8 cellular contexts compared by ENCODE assay signal in the genomic region with DNA sequence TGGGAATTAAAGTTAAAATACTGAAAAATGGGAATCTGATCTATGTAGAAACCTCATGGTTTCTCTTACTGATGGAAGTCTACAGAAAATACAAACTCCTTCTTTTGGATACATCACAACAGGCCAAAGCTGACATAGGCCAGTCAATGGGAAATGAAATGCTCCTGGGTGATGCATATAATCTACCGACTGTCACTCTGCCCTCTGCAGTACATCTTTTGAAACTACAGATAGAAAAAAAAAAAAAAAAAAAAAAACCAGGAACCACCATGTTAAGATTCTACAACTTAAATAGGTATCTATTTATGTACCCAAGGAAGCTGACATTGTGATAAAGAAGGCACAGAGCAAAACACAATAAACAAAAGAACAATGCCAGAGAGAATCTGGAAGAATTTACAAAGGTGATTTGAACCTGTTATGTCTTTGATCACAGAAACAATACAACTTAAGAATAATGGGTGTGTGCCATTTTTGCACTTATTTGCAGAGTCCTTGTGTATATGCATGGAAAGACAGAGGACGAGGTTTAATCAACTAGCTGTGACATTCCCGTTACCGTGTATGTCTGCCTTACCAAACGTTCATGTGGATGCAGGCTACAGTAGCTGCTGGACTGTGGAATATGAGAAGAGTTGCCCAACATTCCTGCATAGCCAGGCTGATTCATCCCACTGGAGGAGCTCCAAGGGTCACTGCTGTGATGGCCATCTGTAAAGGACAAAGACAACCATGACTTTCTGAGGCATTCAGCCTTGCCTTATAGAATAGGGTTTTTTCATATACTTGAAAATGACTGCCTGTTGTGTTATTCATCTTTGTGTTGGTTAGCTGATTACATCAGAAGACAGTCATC.
DNase-seq lines count a peak whose midpoint lies in the region; FAIRE-seq and TF ChIP-seq lines count a peak whose summit lies in the region.

No MANE protein-coding gene starts in this region.

- no peak overlapping the region for H3K9ac ChIP-seq in HUES48 (ENCODE audit: low read depth, low read length)

- H3K9me3 ChIP-seq in HUES48 (ENCODE audit: control insufficient read depth, insufficient read depth, low read length) = no peaks in the 10 kb centered on the region

- H3K4me1 ChIP-seq in HUES48 (ENCODE audit: control insufficient read depth, insufficient read depth, low read length) = peaks cover 11% of the 10 kb centered on the region

- H3K36me3 ChIP-seq in HUES48 (ENCODE audit: control insufficient read depth, insufficient read depth, low read length) = peaks cover 30% of the 10 kb centered on the region
- no peaks in the 10 kb centered on the region for H3K36me3 ChIP-seq in kidney epithelial cell (ENCODE audit: control insufficient read depth, insufficient read depth, low read length)

- peak; percentile 1 to 3 for DNase-seq in AML-193 (lab: John Stamatoyannopoulos, UW)
- DNase-seq in amniotic epithelial cell (ENCODE audit: low read depth) = peak; percentile 83
- DNase-seq in kidney epithelial cell (ENCODE audit: low read depth) = no peak
- no peak for DNase-seq in activated CD4-positive, alpha-beta T cell treated with anti-CD3 and anti-CD28 coated beads, Interleukin-2, amount 50 U/mL, for 1 hour
- no peak for DNase-seq in activated effector memory CD4-positive, alpha-beta T cell treated with anti-CD3 and anti-CD28 coated beads, Interleukin-2, amount 50 U/mL, for 16 hours
- no peak for DNase-seq in frontal cortex (ENCODE audit: low spot score in 2 of 2)
- DNase-seq in SHP77 (lab: John Stamatoyannopoulos, UW) = no peak

- H3K27me3 ChIP-seq in HUES48 (ENCODE audit: control insufficient read depth, insufficient read depth, low read length) (no peaks in the 10 kb centered on the region), kidney epithelial cell (ENCODE audit: control insufficient read depth, insufficient read depth, low read length) (no peaks in the 10 kb centered on the region)

- FAIRE-seq in frontal cortex (lab: Jason Lieb, UNC) = no peak

- peak overlapping the region; percentile 8 for H3K27ac ChIP-seq in HUES48 (ENCODE audit: low read depth, low read length)

- TF ChIP-seq CTCF in kidney epithelial cell (IDR thresholded peaks at IDR 0.05; ENCODE audit: insufficient read depth, low read length, poor library complexity, severe bottlenecking) = peak; percentile 9

- no peak overlapping the region for H3K4me3 ChIP-seq in HUES48 (ENCODE audit: low read depth, low read length)
- no peak overlapping the region for H3K4me3 ChIP-seq in kidney epithelial cell (ENCODE audit: low read depth, low read length)

Comparison
In these comparisons a context has a peak if more than half of its experiments do, and no peak if none do; other contexts are left out.
1. DNase-seq: peak in AML-193 (2 of 2) and amniotic epithelial cell (single experiment); none in kidney epithelial cell (single experiment), activated CD4-positive, alpha-beta T cell treated with anti-CD3 and anti-CD28 coated beads, Interleukin-2, amount 50 U/mL, for 1 hour (single experiment), activated effector memory CD4-positive, alpha-beta T cell treated with anti-CD3 and anti-CD28 coated beads, Interleukin-2, amount 50 U/mL, for 16 hours (single experiment), frontal cortex (0 of 2) and SHP77 (0 of 2).